Comparison of ENCODE assay signal across 20 cellular contexts in the genomic region with DNA sequence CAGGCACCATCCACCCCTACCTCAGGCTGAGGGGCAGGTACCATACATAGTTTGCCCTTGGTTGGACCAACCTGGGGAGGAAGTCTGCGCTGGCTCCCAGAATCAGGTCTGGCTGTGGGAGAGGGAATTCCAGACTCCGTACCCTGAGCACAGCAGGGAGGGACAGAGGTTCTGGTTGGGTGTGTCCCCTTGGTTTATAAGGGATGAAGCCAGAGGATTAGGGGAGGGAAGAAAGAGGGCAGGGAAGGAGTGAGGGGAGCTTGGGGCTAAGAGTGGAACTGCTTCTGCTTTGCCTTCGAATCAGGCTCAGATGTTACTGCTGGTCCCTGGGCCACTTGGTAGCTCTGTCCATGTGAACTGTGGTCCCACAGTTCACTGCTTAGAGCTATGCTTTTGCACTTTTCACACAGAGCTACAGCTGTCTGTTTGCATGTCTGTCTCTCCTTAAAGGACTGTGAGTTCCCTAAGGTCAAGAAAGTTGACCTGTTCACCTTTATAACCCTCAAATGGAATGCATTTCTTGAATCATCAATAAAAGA. TPM values are rescaled to one million over a fixed set of nuclear protein-coding genes. Genes with fewer than 3 reads are reported as not detected.
"Had no signal": no experiment of that assay in that cellular context is flagged by ENCODE, and none has a peak within 500 bp of the region (broad histone marks: within the 10 kb centered on the region; RNA-seq: fewer than 3 reads in every experiment).

No MANE protein-coding gene starts in this region.

- H3K4me1 Mint-ChIP-seq: immature natural killer cell had no signal

- H3K36me3 ChIP-seq: ascending aorta, gastrocnemius medialis, heart left ventricle, neutrophil, sigmoid colon, spleen, thyroid gland, WERI-Rb-1 had no signal

- H3K4me1 ChIP-seq: ascending aorta, gastrocnemius medialis, heart left ventricle, parathyroid adenoma had no signal

- H3K36me3 Mint-ChIP-seq: immature natural killer cell, naive B cell had no signal

- DNase-seq: activated CD4-positive, alpha-beta T cell treated with anti-CD3 and anti-CD28 coated beads for 36 hours; activated gamma-delta T cell treated with Interleukin-2 at 50 U/mL for 16 hours; gastrocnemius medialis; heart left ventricle; immature natural killer cell; naive B cell; sigmoid colon; spleen; thyroid gland; WERI-Rb-1 had no signal

- H3K27me3 Mint-ChIP-seq: dendritic cell treated with granulocyte-macrophage colony-stimulating factor and Interleukin-4, amounts not matched to agents 40 ng/mL and 50 ng/mL, for 4 days; naive B cell had no signal

- H3K4me3 ChIP-seq: ascending aorta, gastrocnemius medialis, heart left ventricle, lung, sigmoid colon, SK-N-MC, spleen, thyroid gland had no signal

- H3K9me3 Mint-ChIP-seq: dendritic cell treated with granulocyte-macrophage colony-stimulating factor and Interleukin-4, amounts not matched to agents 40 ng/mL and 50 ng/mL, for 4 days; immature natural killer cell; naive B cell had no signal

- H3K9me3 ChIP-seq: ascending aorta, gastrocnemius medialis, heart left ventricle, neutrophil, sigmoid colon, spleen, thyroid gland had no signal

- ATAC-seq: gastrocnemius medialis, heart left ventricle had no signal

- H3K4me3 Mint-ChIP-seq: activated CD4-positive, alpha-beta T cell treated with anti-CD3 and anti-CD28 coated beads for 36 hours; dendritic cell treated with granulocyte-macrophage colony-stimulating factor and Interleukin-4, amounts not matched to agents 40 ng/mL and 50 ng/mL, for 4 days; immature natural killer cell had no signal

- FAIRE-seq: bronchial epithelial cell had no signal

- H3K27ac Mint-ChIP-seq: activated CD4-positive, alpha-beta T cell treated with anti-CD3 and anti-CD28 coated beads for 36 hours; dendritic cell treated with granulocyte-macrophage colony-stimulating factor and Interleukin-4, amounts not matched to agents 40 ng/mL and 50 ng/mL, for 4 days; immature natural killer cell had no signal

RNA-seq across cellular contexts. Expression of a gene that starts 9.2 kb away (rescaled TPM):
- total RNA-seq: activated CD4-positive, alpha-beta T cell treated with anti-CD3 and anti-CD28 coated beads for 36 hours; ascending aorta; bronchial epithelial cell; cerebellum; epithelial cell of proximal tubule; gastrocnemius medialis; heart left ventricle; lung; sigmoid colon; spleen; T-helper 1 cell treated with Interleukin-12 subunit alpha and Interleukin-12 subunit beta and Interleukin-4 antibody, amounts not matched to agents 30 ng/mL and 1 ng/mL, for 36 hours; thyroid gland had no signal
- polyA plus RNA-seq: heart left ventricle, immature natural killer cell, lung, sigmoid colon had no signal
